In the genomic region with DNA sequence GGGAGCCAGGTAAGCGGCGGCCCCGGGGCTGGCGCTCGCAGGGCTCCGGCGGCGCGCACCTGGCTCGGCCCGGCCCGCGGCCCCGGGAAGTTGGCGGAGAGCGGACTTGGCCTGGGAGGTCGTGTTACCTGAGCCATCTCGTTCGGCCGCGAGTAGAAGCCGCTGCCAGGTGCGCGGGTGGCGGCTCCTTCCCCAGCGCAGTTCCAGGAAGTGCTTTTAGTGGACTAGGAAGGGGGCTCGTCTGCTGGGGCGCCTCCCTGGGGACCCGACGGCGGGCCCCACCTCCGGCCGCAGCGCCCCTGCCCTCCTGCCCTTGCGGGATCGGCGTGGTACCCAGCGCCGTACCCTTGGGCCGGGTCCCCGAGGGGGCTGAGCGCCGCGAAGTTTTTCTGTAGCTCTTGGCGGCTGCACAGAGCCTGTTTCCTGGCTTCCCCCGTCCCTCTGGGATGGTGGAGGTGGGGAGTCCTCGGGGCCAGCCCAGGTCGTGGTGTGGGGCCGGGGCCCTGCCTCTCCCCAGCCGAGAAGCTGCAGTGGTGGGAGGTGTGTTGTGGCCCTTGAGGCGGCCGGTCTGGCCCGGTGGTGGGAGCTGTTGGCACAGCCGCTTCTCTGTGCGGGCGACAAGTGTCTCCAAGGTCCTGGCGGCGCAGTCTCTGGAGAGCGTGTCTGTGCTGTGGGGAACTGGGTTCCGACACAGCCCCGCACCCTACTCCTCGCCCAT, we compare ENCODE assay signal across 8 cellular contexts.
DNase-seq lines count a peak whose midpoint lies in the region; ATAC-seq and TF ChIP-seq lines count a peak whose summit lies in the region.

No MANE protein-coding gene starts in this region.

- H3K4me3 Mint-ChIP-seq in CD8-positive, alpha-beta T cell: peak overlapping the region; percentile 92

- peak overlapping the region; percentile 85 for H3K27ac ChIP-seq in CD8-positive, alpha-beta T cell (ENCODE audit: low read depth, low read length)
- no peak overlapping the region for H3K27ac ChIP-seq in Karpas-422 (ENCODE audit: low read length)
- no peak overlapping the region for H3K27ac ChIP-seq in stomach smooth muscle (ENCODE audit: low read length)

- H3K27ac Mint-ChIP-seq in CD8-positive, alpha-beta T cell: peak overlapping the region; percentile 97

- peak; percentile 1 for ATAC-seq in CD8-positive, alpha-beta T cell
- ATAC-seq in GM21526 (IDR thresholded peaks at IDR 0.05; ENCODE audit: low FRiP score, unreplicated experiment) (peak; percentile 16), HG02870 (IDR thresholded peaks at IDR 0.05; ENCODE audit: unreplicated experiment) (no peak)

- H3K9ac ChIP-seq in Karpas-422 (ENCODE audit: low read length): peak overlapping the region; percentile 64
- no peak overlapping the region for H3K9ac ChIP-seq in adipocyte (ENCODE audit: low read length)
- H3K9ac ChIP-seq in stomach smooth muscle (ENCODE audit: low read length in 2 of 2): no peak overlapping the region

- DNase-seq in CD8-positive, alpha-beta T cell: peak in 4 of 7 experiments; percentile 31 to 63 (median 36)
- peak; percentile 67 for DNase-seq in Karpas-422
- DNase-seq in adipocyte (ENCODE audit: low read depth): no peak
- no peak for DNase-seq in kidney epithelial cell (ENCODE audit: low read depth)
- no peak for DNase-seq in effector CD4-positive, alpha-beta T cell

- no peaks in the 10 kb centered on the region for H3K9me3 Mint-ChIP-seq in CD8-positive, alpha-beta T cell

- H3K9me3 ChIP-seq in CD8-positive, alpha-beta T cell (ENCODE audit: low read length): no peaks in the 10 kb centered on the region
- H3K9me3 ChIP-seq in Karpas-422 (ENCODE audit: low read length): no peaks in the 10 kb centered on the region
- H3K9me3 ChIP-seq in adipocyte (ENCODE audit: control insufficient read depth, low read length): peaks cover 3% of the 10 kb centered on the region
- H3K9me3 ChIP-seq in stomach smooth muscle (ENCODE audit: control insufficient read depth in 2 of 2, low read length in 2 of 2): no peaks in the 10 kb centered on the region

- H3K4me2 ChIP-seq in Karpas-422 (ENCODE audit: low read depth, low read length, poor library complexity, severe bottlenecking): peak overlapping the region; percentile 95

- peaks cover 56% of the 10 kb centered on the region for H3K4me1 Mint-ChIP-seq in CD8-positive, alpha-beta T cell (ENCODE audit: low read depth)

- POLR2A ChIA-PET in CD8-positive, alpha-beta T cell (lab: Charles Lee): interaction anchor here (0.9 to 9.5 kb wide), 8 partner anchors 10 to 174 kb away, joined by 3 to 172 read pairs (median 3); a partner anchor contains a TSS

- peaks cover 4% of the 10 kb centered on the region for H3K36me3 Mint-ChIP-seq in CD8-positive, alpha-beta T cell

- H3K4me3 ChIP-seq in CD8-positive, alpha-beta T cell (ENCODE audit: low read depth, low read length): peak overlapping the region; percentile 83
- peak overlapping the region; percentile 78 for H3K4me3 ChIP-seq in Karpas-422 (ENCODE audit: low read length)
- peak overlapping the region; percentile 37 for H3K4me3 ChIP-seq in adipocyte (ENCODE audit: low read length)
- H3K4me3 ChIP-seq in kidney epithelial cell (ENCODE audit: low read depth, low read length): peak overlapping the region; percentile 64
- H3K4me3 ChIP-seq in stomach smooth muscle (ENCODE audit: low read length in 2 of 2): peak overlapping the region; percentile 25 to 66

- no peaks in the 10 kb centered on the region for H3K27me3 ChIP-seq in CD8-positive, alpha-beta T cell (ENCODE audit: insufficient read depth, low read length)
- H3K27me3 ChIP-seq in Karpas-422 (ENCODE audit: low read length) (no peaks in the 10 kb centered on the region; the same call in 1 of the 2 replicates), adipocyte (replicated peaks; ENCODE audit: control insufficient read depth, insufficient read depth, low read length) (peaks cover 69% of the 10 kb centered on the region), kidney epithelial cell (ENCODE audit: control insufficient read depth, insufficient read depth, low read length) (peaks cover 18% of the 10 kb centered on the region), stomach smooth muscle (ENCODE audit: control insufficient read depth in 1 of 2, insufficient read depth in 2 of 2, low read length in 2 of 2) (peaks cover 14 to 34% of the 10 kb centered on the region in 2 donors)

- H2AFZ ChIP-seq in Karpas-422 (ENCODE audit: low read length): peak overlapping the region; percentile 36; the same call in 1 of the 2 replicates

- no peaks in the 10 kb centered on the region for H3K27me3 Mint-ChIP-seq in CD8-positive, alpha-beta T cell (ENCODE audit: low read depth)

- no peak for TF ChIP-seq CTCF in CD8-positive, alpha-beta T cell (IDR thresholded peaks at IDR 0.05)
- TF ChIP-seq CTCF in kidney epithelial cell (IDR thresholded peaks at IDR 0.05; ENCODE audit: insufficient read depth, low read length, poor library complexity, severe bottlenecking): no peak

- H3K79me2 ChIP-seq in Karpas-422 (ENCODE audit: low read length): no peaks in the 10 kb centered on the region

- no peaks in the 10 kb centered on the region for H3K9me2 ChIP-seq in Karpas-422 (replicated peaks; ENCODE audit: insufficient read depth, low read length)

- CTCF ChIA-PET in CD8-positive, alpha-beta T cell (lab: Charles Lee): interaction anchor here (1.0 to 3.1 kb wide), 6 partner anchors 21 to 55 kb away, joined by 3 to 23 read pairs (median 5); no protein-coding TSS in a partner anchor

- peaks cover 55% of the 10 kb centered on the region for H3K4me1 ChIP-seq in CD8-positive, alpha-beta T cell (ENCODE audit: insufficient read depth, low read length)
- H3K4me1 ChIP-seq in Karpas-422 (ENCODE audit: low read length) (peaks cover 43% of the 10 kb centered on the region), adipocyte (ENCODE audit: control insufficient read depth, insufficient read depth, low read length) (no peaks in the 10 kb centered on the region), stomach smooth muscle (ENCODE audit: control insufficient read depth, insufficient read depth, low read length) (peaks cover 18% of the 10 kb centered on the region)

- no peaks in the 10 kb centered on the region for H3K36me3 ChIP-seq in CD8-positive, alpha-beta T cell (ENCODE audit: insufficient read depth, low read length)
- H3K36me3 ChIP-seq in Karpas-422 (ENCODE audit: insufficient read depth, low read length) (no peaks in the 10 kb centered on the region), adipocyte (ENCODE audit: control insufficient read depth, insufficient read depth, low read length, severe bottlenecking) (no peaks in the 10 kb centered on the region), kidney epithelial cell (ENCODE audit: control insufficient read depth, insufficient read depth, low read length) (no peaks in the 10 kb centered on the region), stomach smooth muscle (ENCODE audit: control insufficient read depth in 2 of 2, insufficient read depth in 2 of 2, low read length in 2 of 2) (no peaks in the 10 kb centered on the region)

- intact Hi-C loops in CD8-positive, alpha-beta T cell (cut with DNase I, micrococcal nuclease): loop anchor here (5.0 kb wide), 3 partner anchors 34 to 369 kb away; a partner anchor contains a TSS

- peaks cover 20% of the 10 kb centered on the region; the same call in 1 of the 2 replicates for H4K20me1 ChIP-seq in Karpas-422 (ENCODE audit: insufficient read depth, low read depth, low read length)

Comparison
In these comparisons a context has a peak if more than half of its experiments do, and no peak if none do; other contexts are left out.
1. DNase-seq: peak in CD8-positive, alpha-beta T cell (4 of 7) and Karpas-422 (single experiment); none in adipocyte (single experiment), kidney epithelial cell (single experiment) and effector CD4-positive, alpha-beta T cell (single experiment).
2. Peak in every context shown above with its lines, with median percentiles within 50 percentile points of each other: H3K4me3 ChIP-seq.